1 cellular context compared by ENCODE assay signal in the genomic region with DNA sequence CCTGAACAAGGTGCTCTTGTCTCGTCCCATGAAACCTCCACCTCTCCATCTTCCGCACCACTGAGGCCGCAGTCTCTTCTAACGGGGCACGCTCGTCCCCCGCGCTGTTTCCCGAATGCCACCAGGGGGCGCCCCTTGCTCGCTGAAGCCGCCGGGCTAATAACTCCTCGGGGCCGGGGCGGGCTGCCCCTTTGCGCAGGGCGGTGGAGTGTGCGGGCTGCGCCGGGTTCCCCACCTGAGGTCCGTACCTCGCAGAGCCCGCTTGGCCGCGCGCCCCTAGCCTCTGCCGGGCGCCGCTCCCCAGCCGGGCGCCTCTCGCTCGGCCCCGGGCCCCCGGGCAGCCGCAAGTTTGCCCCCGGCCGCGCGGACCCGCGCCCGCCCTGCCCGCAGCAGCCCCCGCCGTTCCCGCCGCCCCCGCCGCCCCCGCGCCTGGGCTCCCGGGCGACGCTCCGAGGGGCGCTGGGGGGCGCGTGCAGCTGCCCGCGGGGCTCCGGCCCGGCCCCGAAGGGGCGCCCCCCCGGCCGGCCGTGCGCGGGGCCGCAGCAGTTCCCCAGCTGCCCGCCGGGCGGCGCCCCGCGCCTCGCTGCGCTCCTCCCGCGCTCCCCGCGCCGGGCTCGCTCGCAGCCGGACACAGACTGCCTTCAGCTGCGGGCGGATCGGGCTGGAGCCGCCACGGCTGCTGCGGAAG.
A peak's percentile ranks its signal among the peaks of the same experiment; 100 is the strongest.
TF ChIP-seq lines count a peak whose summit lies in the region.

A gene with protein sequence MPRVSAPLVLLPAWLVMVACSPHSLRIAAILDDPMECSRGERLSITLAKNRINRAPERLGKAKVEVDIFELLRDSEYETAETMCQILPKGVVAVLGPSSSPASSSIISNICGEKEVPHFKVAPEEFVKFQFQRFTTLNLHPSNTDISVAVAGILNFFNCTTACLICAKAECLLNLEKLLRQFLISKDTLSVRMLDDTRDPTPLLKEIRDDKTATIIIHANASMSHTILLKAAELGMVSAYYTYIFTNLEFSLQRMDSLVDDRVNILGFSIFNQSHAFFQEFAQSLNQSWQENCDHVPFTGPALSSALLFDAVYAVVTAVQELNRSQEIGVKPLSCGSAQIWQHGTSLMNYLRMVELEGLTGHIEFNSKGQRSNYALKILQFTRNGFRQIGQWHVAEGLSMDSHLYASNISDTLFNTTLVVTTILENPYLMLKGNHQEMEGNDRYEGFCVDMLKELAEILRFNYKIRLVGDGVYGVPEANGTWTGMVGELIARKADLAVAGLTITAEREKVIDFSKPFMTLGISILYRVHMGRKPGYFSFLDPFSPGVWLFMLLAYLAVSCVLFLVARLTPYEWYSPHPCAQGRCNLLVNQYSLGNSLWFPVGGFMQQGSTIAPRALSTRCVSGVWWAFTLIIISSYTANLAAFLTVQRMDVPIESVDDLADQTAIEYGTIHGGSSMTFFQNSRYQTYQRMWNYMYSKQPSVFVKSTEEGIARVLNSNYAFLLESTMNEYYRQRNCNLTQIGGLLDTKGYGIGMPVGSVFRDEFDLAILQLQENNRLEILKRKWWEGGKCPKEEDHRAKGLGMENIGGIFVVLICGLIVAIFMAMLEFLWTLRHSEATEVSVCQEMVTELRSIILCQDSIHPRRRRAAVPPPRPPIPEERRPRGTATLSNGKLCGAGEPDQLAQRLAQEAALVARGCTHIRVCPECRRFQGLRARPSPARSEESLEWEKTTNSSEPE (plus strand): TSS at position 633 of the 688 bp plus-strand sequence. CDS start 148,571 bp downstream, outside the sequence.

TF ChIP-seq in HepG2, 621 proteins besides CTCF, POLR2A, EP300 and RAD21 (continued from another document and continues in another):
- TF ChIP-seq ZFP37 (CRISPR knock-in tag; IDR thresholded peaks at IDR 0.05; ENCODE audit: borderline replicate concordance) (no peak), SKI (IDR thresholded peaks at IDR 0.05; ENCODE audit: partially characterized antibody) (no peak), ZNF432 (CRISPR knock-in tag; IDR thresholded peaks at IDR 0.05; ENCODE audit: borderline replicate concordance) (no peak), SYNCRIP (IDR thresholded peaks at IDR 0.05; ENCODE audit: insufficient read depth, low read depth, low read length) (no peak), THYN1 (CRISPR knock-in tag; IDR thresholded peaks at IDR 0.05; ENCODE audit: borderline replicate concordance, low read depth) (no peak), NKX3-1 (CRISPR knock-in tag; IDR thresholded peaks at IDR 0.05) (no peak), AHR (CRISPR knock-in tag; IDR thresholded peaks at IDR 0.05) (no peak), KDM2A (CRISPR knock-in tag; IDR thresholded peaks at IDR 0.05; ENCODE audit: borderline replicate concordance, low read depth) (peak; percentile 85; the same call in 1 of the 2 replicates), ZNF660 (CRISPR knock-in tag; IDR thresholded peaks at IDR 0.05; ENCODE audit: borderline replicate concordance, low read depth) (no peak), ZNF350 (CRISPR knock-in tag; IDR thresholded peaks at IDR 0.05; ENCODE audit: borderline replicate concordance, low read depth) (no peak), ZNF20 (CRISPR knock-in tag; IDR thresholded peaks at IDR 0.05) (no peak), CBX5 (CRISPR knock-in tag; IDR thresholded peaks at IDR 0.05; ENCODE audit: borderline replicate concordance) (no peak), ZKSCAN8 (CRISPR knock-in tag; IDR thresholded peaks at IDR 0.05; ENCODE audit: borderline replicate concordance) (peak; percentile 51; the same call in 1 of the 2 replicates), REST (IDR thresholded peaks at IDR 0.05; ENCODE audit: borderline replicate concordance in 1 of 2, low read depth in 1 of 2, low read length in 2 of 2) (no peak), NR1H2 (CRISPR knock-in tag; IDR thresholded peaks at IDR 0.05; ENCODE audit: borderline replicate concordance, low read depth) (no peak), BHLHE40 (IDR thresholded peaks at IDR 0.05; ENCODE audit: low read length) (peak; percentile 36; the same call in 1 of the 2 replicates), ARID2 (CRISPR knock-in tag; IDR thresholded peaks at IDR 0.05; ENCODE audit: borderline replicate concordance) (no peak), ZBTB34 (CRISPR knock-in tag; IDR thresholded peaks at IDR 0.05) (no peak), PHF8 (CRISPR knock-in tag; IDR thresholded peaks at IDR 0.05) (0 out of 2 replicates have a peak, but pooled peaks have one; percentile 17), NCOA5 (CRISPR knock-in tag; IDR thresholded peaks at IDR 0.05) (no peak), WIZ (CRISPR knock-in tag; IDR thresholded peaks at IDR 0.05) (no peak), ZIK1 (CRISPR knock-in tag; IDR thresholded peaks at IDR 0.05; ENCODE audit: borderline replicate concordance, low read depth) (0 out of 2 replicates have a peak, but pooled peaks have one; percentile 61), DR1 (CRISPR knock-in tag; IDR thresholded peaks at IDR 0.05) (no peak), ZSCAN31 (CRISPR knock-in tag; IDR thresholded peaks at IDR 0.05; ENCODE audit: low read depth) (no peak), ZHX2 (IDR thresholded peaks at IDR 0.05; ENCODE audit: low read depth) (no peak), ZHX2 (CRISPR knock-in tag; IDR thresholded peaks at IDR 0.05; ENCODE audit: borderline replicate concordance) (no peak), HINFP (CRISPR knock-in tag; IDR thresholded peaks at IDR 0.05; ENCODE audit: low read depth) (no peak), SCMH1 (CRISPR knock-in tag; IDR thresholded peaks at IDR 0.05; ENCODE audit: borderline replicate concordance) (no peak), ERF (CRISPR knock-in tag; IDR thresholded peaks at IDR 0.05) (0 out of 2 replicates have a peak, but pooled peaks have one; percentile 22), DNMT1 (CRISPR knock-in tag; IDR thresholded peaks at IDR 0.05) (0 out of 2 replicates have a peak, but pooled peaks have one; percentile 27), FLYWCH1 (CRISPR knock-in tag; IDR thresholded peaks at IDR 0.05) (no peak)
- TF ChIP-seq, protein P1, sequence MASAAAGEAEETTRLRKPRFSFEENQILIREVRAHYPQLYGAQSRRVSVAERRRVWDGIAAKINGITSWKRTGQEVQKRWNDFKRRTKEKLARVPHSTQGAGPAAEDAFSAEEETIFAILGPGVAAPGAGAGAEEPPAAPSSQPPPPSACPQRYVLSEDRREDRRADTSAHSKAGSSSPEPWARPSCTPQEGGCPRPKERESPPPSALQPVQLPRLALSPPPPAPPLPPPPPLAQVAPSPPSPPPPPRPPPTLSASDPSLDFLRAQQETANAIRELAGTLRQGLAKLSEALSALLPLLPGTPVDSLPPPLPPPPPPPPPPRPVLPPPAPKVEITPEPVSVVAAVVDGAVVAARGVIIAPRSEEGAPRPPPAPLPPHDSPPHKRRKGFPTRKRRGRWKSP (CRISPR knock-in tag; IDR thresholded peaks at IDR 0.05), result peak; percentile 83
- TF ChIP-seq, protein P2, sequence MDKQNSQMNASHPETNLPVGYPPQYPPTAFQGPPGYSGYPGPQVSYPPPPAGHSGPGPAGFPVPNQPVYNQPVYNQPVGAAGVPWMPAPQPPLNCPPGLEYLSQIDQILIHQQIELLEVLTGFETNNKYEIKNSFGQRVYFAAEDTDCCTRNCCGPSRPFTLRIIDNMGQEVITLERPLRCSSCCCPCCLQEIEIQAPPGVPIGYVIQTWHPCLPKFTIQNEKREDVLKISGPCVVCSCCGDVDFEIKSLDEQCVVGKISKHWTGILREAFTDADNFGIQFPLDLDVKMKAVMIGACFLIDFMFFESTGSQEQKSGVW (CRISPR knock-in tag; IDR thresholded peaks at IDR 0.05; ENCODE audit: borderline replicate concordance), result no peak
- TF ChIP-seq, protein P3, sequence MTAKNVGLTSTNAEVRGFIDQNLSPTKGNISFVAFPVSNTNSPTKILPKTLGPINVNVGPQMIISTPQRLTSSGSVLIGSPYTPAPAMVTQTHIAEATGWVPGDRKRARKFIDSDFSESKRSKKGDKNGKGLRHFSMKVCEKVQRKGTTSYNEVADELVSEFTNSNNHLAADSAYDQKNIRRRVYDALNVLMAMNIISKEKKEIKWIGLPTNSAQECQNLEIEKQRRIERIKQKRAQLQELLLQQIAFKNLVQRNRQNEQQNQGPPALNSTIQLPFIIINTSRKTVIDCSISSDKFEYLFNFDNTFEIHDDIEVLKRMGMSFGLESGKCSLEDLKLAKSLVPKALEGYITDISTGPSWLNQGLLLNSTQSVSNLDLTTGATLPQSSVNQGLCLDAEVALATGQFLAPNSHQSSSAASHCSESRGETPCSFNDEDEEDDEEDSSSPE (CRISPR knock-in tag; IDR thresholded peaks at IDR 0.05), result no peak
- TF ChIP-seq, protein P4, sequence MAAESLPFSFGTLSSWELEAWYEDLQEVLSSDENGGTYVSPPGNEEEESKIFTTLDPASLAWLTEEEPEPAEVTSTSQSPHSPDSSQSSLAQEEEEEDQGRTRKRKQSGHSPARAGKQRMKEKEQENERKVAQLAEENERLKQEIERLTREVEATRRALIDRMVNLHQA (CRISPR knock-in tag; IDR thresholded peaks at IDR 0.05), result no peak
